In the genomic region with DNA sequence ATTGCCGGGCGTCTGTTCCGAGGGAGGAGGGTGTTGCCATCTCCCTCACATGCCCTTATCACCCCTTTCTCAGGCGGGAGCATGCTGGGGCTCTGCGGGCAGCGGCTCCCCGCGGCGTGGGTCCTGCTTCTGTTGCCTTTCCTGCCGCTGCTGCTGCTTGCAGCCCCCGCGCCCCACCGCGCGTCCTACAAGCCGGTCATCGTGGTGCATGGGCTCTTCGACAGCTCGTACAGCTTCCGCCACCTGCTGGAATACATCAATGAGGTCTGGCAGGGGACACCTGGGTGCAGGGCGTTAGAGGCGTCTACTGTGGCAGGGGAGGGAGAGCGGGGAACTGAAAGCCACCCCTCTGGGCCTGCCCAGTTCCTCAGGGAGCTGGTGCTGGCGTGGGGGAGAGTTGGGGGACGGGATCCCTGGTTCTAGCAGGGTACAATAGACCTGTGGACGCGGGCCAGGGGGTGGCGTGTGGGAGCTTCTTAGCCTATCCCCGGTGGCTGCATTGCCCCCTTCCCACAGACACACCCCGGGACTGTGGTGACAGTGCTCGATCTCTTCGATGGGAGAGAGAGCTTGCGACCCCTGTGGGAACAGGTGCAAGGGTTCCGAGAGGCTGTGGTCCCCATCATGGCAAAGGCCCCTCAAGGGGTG, we compare ENCODE assay signal across 8 cellular contexts. TPM values are rescaled to one million over a fixed set of nuclear protein-coding genes. Genes with fewer than 3 reads are reported as not detected.
A peak's percentile ranks its signal among the peaks of the same experiment; 100 is the strongest.
DNase-seq lines count a peak whose midpoint lies in the region; ATAC-seq lines count a peak whose summit lies in the region.

No MANE protein-coding gene starts in this region.

- CTCF ChIA-PET in activated CD4-positive, alpha-beta memory T cell treated with anti-CD3 and anti-CD28 coated beads, Interleukin-2, amount 10 ng/mL, durations not matched to agents 7 days and 5 days (lab: Charles Lee) = interaction anchor here (0.6 to 1.1 kb wide), 4 partner anchors 23 to 684 kb away, joined by 3 to 6 read pairs (median 4); a partner anchor contains a TSS

- peaks cover 6% of the 10 kb centered on the region for H3K36me3 Mint-ChIP-seq in activated CD4-positive, alpha-beta memory T cell treated with anti-CD3 and anti-CD28 coated beads, Interleukin-2, amount 10 ng/mL, durations not matched to agents 7 days and 5 days (ENCODE audit: low read depth)
- H3K36me3 Mint-ChIP-seq in memory B cell = peaks cover 2% of the 10 kb centered on the region

- POLR2A ChIA-PET in activated CD4-positive, alpha-beta memory T cell treated with anti-CD3 and anti-CD28 coated beads, Interleukin-2, amount 10 ng/mL, durations not matched to agents 7 days and 5 days (lab: Charles Lee) = interaction anchor here (1.1 kb wide), 3 partner anchors 25 to 36 kb away, joined by 3 to 6 read pairs (median 5); a partner anchor contains a TSS

- peaks cover 32% of the 10 kb centered on the region for H3K27me3 Mint-ChIP-seq in activated CD4-positive, alpha-beta memory T cell treated with anti-CD3 and anti-CD28 coated beads, Interleukin-2, amount 10 ng/mL, durations not matched to agents 7 days and 5 days
- H3K27me3 Mint-ChIP-seq in memory B cell = peaks cover 22% of the 10 kb centered on the region

- ATAC-seq in HG03103 (IDR thresholded peaks at IDR 0.05; ENCODE audit: low read depth, unreplicated experiment) (peak; percentile 64), memory B cell (ENCODE audit: low read depth) (peak; percentile 87), HG03442 (IDR thresholded peaks at IDR 0.05; ENCODE audit: unreplicated experiment) (no peak)

- no peaks in the 10 kb centered on the region for H3K9me3 Mint-ChIP-seq in activated CD4-positive, alpha-beta memory T cell treated with anti-CD3 and anti-CD28 coated beads, Interleukin-2, amount 10 ng/mL, durations not matched to agents 7 days and 5 days
- no peaks in the 10 kb centered on the region for H3K9me3 Mint-ChIP-seq in memory B cell

- H3K4me1 Mint-ChIP-seq in activated CD4-positive, alpha-beta memory T cell treated with anti-CD3 and anti-CD28 coated beads, Interleukin-2, amount 10 ng/mL, durations not matched to agents 7 days and 5 days = peaks cover 24% of the 10 kb centered on the region
- peaks cover 24% of the 10 kb centered on the region for H3K4me1 Mint-ChIP-seq in memory B cell

- peak overlapping the region; percentile 58 for H3K27ac Mint-ChIP-seq in activated CD4-positive, alpha-beta memory T cell treated with anti-CD3 and anti-CD28 coated beads, Interleukin-2, amount 10 ng/mL, durations not matched to agents 7 days and 5 days
- peak overlapping the region; percentile 0 for H3K27ac Mint-ChIP-seq in memory B cell

- DNase-seq in EL = peak; percentile 67
- DNase-seq in NCI-H69 (lab: John Stamatoyannopoulos, UW) = peak; percentile 93
- DNase-seq in activated CD4-positive, alpha-beta memory T cell treated with anti-CD3 and anti-CD28 coated beads, Interleukin-2, amount 10 ng/mL, durations not matched to agents 7 days and 5 days = peak; percentile 71
- DNase-seq in effector CD4-positive, alpha-beta T cell = peak; percentile 52
- DNase-seq in memory B cell (ENCODE audit: low spot score in 2 of 2) = peak; percentile 53 to 66
- DNase-seq in stimulated activated CD8-positive, alpha-beta memory T cell treated with anti-CD3 and anti-CD28 coated beads, Interleukin-4, amount 100 ng/mL, for 48 hours = peak; percentile 68

- H3K4me3 Mint-ChIP-seq in activated CD4-positive, alpha-beta memory T cell treated with anti-CD3 and anti-CD28 coated beads, Interleukin-2, amount 10 ng/mL, durations not matched to agents 7 days and 5 days = peak overlapping the region; percentile 91
- peak overlapping the region; percentile 84 for H3K4me3 Mint-ChIP-seq in memory B cell

RNA-seq across cellular contexts. Expression of a gene that starts 0.7 kb away (rescaled TPM):
- total RNA-seq in activated CD4-positive, alpha-beta memory T cell treated with anti-CD3 and anti-CD28 coated beads, Interleukin-2, amount 10 ng/mL, durations not matched to agents 7 days and 5 days = 1 to 10 TPM; 8.3 to 9.4 TPM

RNA-seq across cellular contexts. Expression of a gene that starts 2.9 kb away (rescaled TPM):
- under 1 TPM; 0.13 to 0.28 TPM for total RNA-seq in activated CD4-positive, alpha-beta memory T cell treated with anti-CD3 and anti-CD28 coated beads, Interleukin-2, amount 10 ng/mL, durations not matched to agents 7 days and 5 days

RNA-seq across cellular contexts. Expression of a gene that starts 9.8 kb away (rescaled TPM):
- 1 to 10 TPM; 5.1 to 5.2 TPM for total RNA-seq in activated CD4-positive, alpha-beta memory T cell treated with anti-CD3 and anti-CD28 coated beads, Interleukin-2, amount 10 ng/mL, durations not matched to agents 7 days and 5 days

RNA-seq across cellular contexts. Expression of a gene that starts 21.2 kb away (rescaled TPM):
- 10 to 100 TPM; 42.7 to 43.1 TPM for total RNA-seq in activated CD4-positive, alpha-beta memory T cell treated with anti-CD3 and anti-CD28 coated beads, Interleukin-2, amount 10 ng/mL, durations not matched to agents 7 days and 5 days

RNA-seq across cellular contexts. Expression of a gene that starts 23.6 kb away (rescaled TPM):
- 10 to 100 TPM; 44.0 to 45.4 TPM for total RNA-seq in activated CD4-positive, alpha-beta memory T cell treated with anti-CD3 and anti-CD28 coated beads, Interleukin-2, amount 10 ng/mL, durations not matched to agents 7 days and 5 days
